Comparison of ENCODE assay signal across 18 cellular contexts in genomic region chr11:126433989-126434949, GRCh38.
DNase-seq lines count a peak whose midpoint lies in the region; ATAC-seq, FAIRE-seq and TF ChIP-seq lines count a peak whose summit lies in the region.
"Had no signal": no experiment of that assay in that cellular context is flagged by ENCODE, and none has a peak within 500 bp of the region (broad histone marks: within the 10 kb centered on the region; RNA-seq: fewer than 3 reads in every experiment).

No MANE protein-coding gene starts in this region.

- CTCF ChIA-PET in Panc1 (lab: Charles Lee) = interaction anchor here (0.6 kb wide), 1 partner anchor 10 kb away, joined by 3 read pairs; no protein-coding TSS in a partner anchor
- CTCF ChIA-PET in H1 (lab: Charles Lee; ENCODE audit: partially characterized antibody) = interaction anchor here (0.7 to 6.5 kb wide), 14 partner anchors 10 to 281 kb away, joined by 3 to 31 read pairs (median 4); no protein-coding TSS in a partner anchor

- H3K36me3 ChIP-seq in BLaER1 treated with 17β-estradiol and CSF1 and Interleukin-3, amounts not matched to agents 10 nM and 100 nM = no peaks in the 10 kb centered on the region
- H3K36me3 ChIP-seq in Panc1 (ENCODE audit: control insufficient read depth, insufficient read depth, low read length) (no peaks in the 10 kb centered on the region), H1 (ENCODE audit: control insufficient read depth in 2 of 4, insufficient read depth in 4 of 4, low read length in 3 of 4) (no peaks in the 10 kb centered on the region)
- H3K36me3 ChIP-seq: Peyer's patch had no signal

- TF ChIP-seq CTCF in Panc1 (IDR thresholded peaks at IDR 0.05) (no peak), H1 (IDR thresholded peaks at IDR 0.05; ENCODE audit: control extremely low read depth in 1 of 3, insufficient read depth in 1 of 3, low read depth in 1 of 3, low read length in 3 of 3) (no peak)

- DNase-seq in AG20443 (ENCODE audit: low spot score) (peak; percentile 46), Panc1 (ENCODE audit: low read depth, low spot score) (no peak), H1 (ENCODE audit: low read depth in 1 of 2, low spot score in 2 of 2) (no peak), medulla oblongata (ENCODE audit: extremely low spot score) (no peak), NAMALWA (ENCODE audit: low spot score) (no peak)
- DNase-seq: ACHN; Calu3; CD4-positive, alpha-beta memory T cell; DMS53; H9; NCI-H1092 treated with DMSO at 0.1 percent for 48 hours; NCI-H1694; NCI-H510A treated with DMSO at 0.1 percent for 48 hours; Peyer's patch; SHP77 had no signal

- H3K56ac ChIP-seq in H1 (replicated peaks; ENCODE audit: insufficient read length, low read depth, low read length) = no peak overlapping the region

- intact Hi-C loops in Panc1 (cut with micrococcal nuclease; ENCODE audit: unreplicated experiment) = no loop called here

- no peak overlapping the region for H2AFZ ChIP-seq in H1 (ENCODE audit: low read length)

- H3K23ac ChIP-seq in H1 (ENCODE audit: insufficient read length) = no peak overlapping the region

- peaks cover 11 to 99% (median 86%) of the 10 kb centered on the region in 10 experiments; a peak in 19 of 20 replicates for H3K4me1 ChIP-seq in BLaER1 treated with 17β-estradiol and CSF1 and Interleukin-3, amounts not matched to agents 10 nM and 100 nM
- H3K4me1 ChIP-seq in Panc1 (ENCODE audit: control insufficient read depth, insufficient read depth, low read length) (peaks cover 4% of the 10 kb centered on the region; the same call in 1 of the 2 replicates), H1 (replicated peaks in 1 of 4; ENCODE audit: control insufficient read depth in 3 of 4, insufficient read depth in 4 of 4, low read length in 3 of 4) (peaks cover 0 to 18% (median 6%) of the 10 kb centered on the region in 4 experiments; a peak in 5 of 7 replicates)
- H3K4me1 ChIP-seq: Peyer's patch had no signal

- peak overlapping the region; percentile 45; the same call in 1 of the 2 replicates for H4K8ac ChIP-seq in H1 (ENCODE audit: extremely low read depth, insufficient read depth, low read length)

- peak overlapping the region in 5 of 11 experiments; percentile 25 to 70 (median 51); a peak in 10 of 22 replicates for H3K9ac ChIP-seq in BLaER1 treated with 17β-estradiol and CSF1 and Interleukin-3, amounts not matched to agents 10 nM and 100 nM
- H3K9ac ChIP-seq in H1 (replicated peaks in 1 of 4; ENCODE audit: extremely low read depth in 1 of 4, low read depth in 3 of 4, low read length in 3 of 4) = no peak overlapping the region

- no peak overlapping the region for H4K91ac ChIP-seq in H1 (replicated peaks; ENCODE audit: insufficient read length, low read length)

- 0 out of 2 replicates have a peak, but pooled peaks cover 3% of the 10 kb centered on the region for H3K23me2 ChIP-seq in H1 (ENCODE audit: low read depth, low read length)

- H3K18ac ChIP-seq in H1 (ENCODE audit: extremely low read depth, low read length) = peak overlapping the region; percentile 4; the same call in 1 of the 2 replicates

- no peak for TF ChIP-seq POLR2A in H1 (IDR thresholded peaks at IDR 0.05; ENCODE audit: control extremely low read depth in 1 of 2, low read depth in 2 of 2, low read length in 2 of 2)

- H3K79me2 ChIP-seq in H1 (ENCODE audit: control insufficient read depth in 1 of 2, insufficient read depth in 2 of 2, low read length in 2 of 2) = no peaks in the 10 kb centered on the region; a peak in 1 of 4 replicates

- H3K4ac ChIP-seq in H1 (replicated peaks; ENCODE audit: insufficient read length, low read depth, low read length) = no peak overlapping the region

- no TSS peak for BruUV-seq in Panc1 (replicated peaks; lab: Mats Ljungman, UMichigan)

- no peak for FAIRE-seq in H1 (lab: Jason Lieb, UNC)

- no peak overlapping the region for H4K5ac ChIP-seq in H1 (ENCODE audit: insufficient read length, low read depth, low read length)

- peak overlapping the region; percentile 31 to 99 (median 85); a peak in 21 of 22 replicates for H3K4me2 ChIP-seq in BLaER1 treated with 17β-estradiol and CSF1 and Interleukin-3, amounts not matched to agents 10 nM and 100 nM
- 0 out of 4 replicates have a peak overlapping the region, but pooled peaks of 1 of the 2 experiments have one; percentile 14 for H3K4me2 ChIP-seq in H1 (ENCODE audit: insufficient read depth in 1 of 2, low read depth in 2 of 2, low read length in 2 of 2)

- 0 out of 2 replicates have a peak, but pooled peaks have one; percentile 24 for ATAC-seq in Panc1
- ATAC-seq in HG02678 (IDR thresholded peaks at IDR 0.05; ENCODE audit: unreplicated experiment) = no peak
- no peak for ATAC-seq in HG03571 (IDR thresholded peaks at IDR 0.05; ENCODE audit: unreplicated experiment)

- H3K79me1 ChIP-seq in H1 (ENCODE audit: low read depth, low read length) = peaks cover 2% of the 10 kb centered on the region; the same call in 1 of the 2 replicates

- TF ChIP-seq EP300 in H1 (IDR thresholded peaks at IDR 0.05; ENCODE audit: borderline replicate concordance in 1 of 2, low read depth in 2 of 2, low read length in 2 of 2) = no peak

- in situ Hi-C loops in Panc1 (cut with HindIII; ENCODE audit: low pct_unique_long_range_greater_than_20kb, low sequenced_read_pairs) = no loop called here

- POLR2A ChIA-PET in Panc1 (lab: Charles Lee) = no interaction called here
- POLR2A ChIA-PET in H1 (lab: Charles Lee; ENCODE audit: partially characterized antibody) = no interaction called here

- peak overlapping the region in 4 of 11 experiments; percentile 36 to 62 (median 54); a peak in 8 of 22 replicates for H3K27ac ChIP-seq in BLaER1 treated with 17β-estradiol and CSF1 and Interleukin-3, amounts not matched to agents 10 nM and 100 nM
- H3K27ac ChIP-seq in Panc1 (ENCODE audit: low read length) (no peak overlapping the region), H1 (ENCODE audit: low read depth, low read length) (no peak overlapping the region)
- H3K27ac ChIP-seq: Peyer's patch had no signal

- peak overlapping the region; percentile 60; the same call in 1 of the 2 replicates for H2BK5ac ChIP-seq in H1 (ENCODE audit: low read depth, low read length)

- no peaks in the 10 kb centered on the region for H3K27me3 ChIP-seq in BLaER1 treated with 17β-estradiol and CSF1 and Interleukin-3, amounts not matched to agents 10 nM and 100 nM
- H3K27me3 ChIP-seq in Panc1 (ENCODE audit: control insufficient read depth, insufficient read depth, low read length) (no peaks in the 10 kb centered on the region), H1 (replicated peaks in 1 of 4; ENCODE audit: control insufficient read depth in 3 of 4, extremely low read depth in 1 of 4, insufficient read depth in 3 of 4, low read length in 3 of 4) (no peaks in the 10 kb centered on the region)
- H3K27me3 ChIP-seq: Peyer's patch had no signal

- H2BK20ac ChIP-seq in H1 (ENCODE audit: low read length) = no peak overlapping the region; the same call in 1 of the 2 replicates

- H3K9me3 ChIP-seq in BLaER1 treated with 17β-estradiol and CSF1 and Interleukin-3, amounts not matched to agents 10 nM and 100 nM (replicated peaks in 1 of 11) = no peaks in the 10 kb centered on the region
- no peaks in the 10 kb centered on the region for H3K9me3 ChIP-seq in Panc1 (ENCODE audit: control insufficient read depth, insufficient read depth, low read depth, low read length)
- H3K9me3 ChIP-seq in H1 (ENCODE audit: insufficient read depth in 2 of 2, low read depth in 1 of 2, low read length in 1 of 2) = no peaks in the 10 kb centered on the region
- H3K9me3 ChIP-seq: Peyer's patch had no signal

- H4K20me1 ChIP-seq in BLaER1 treated with 17β-estradiol and CSF1 and Interleukin-3, amounts not matched to agents 10 nM and 100 nM = no peaks in the 10 kb centered on the region
- peaks cover 0 to 5% of the 10 kb centered on the region in 2 experiments for H4K20me1 ChIP-seq in H1 (replicated peaks in 1 of 2; ENCODE audit: control insufficient read depth in 1 of 2, insufficient read depth in 2 of 2, low read length in 2 of 2)

- no peak overlapping the region; the same call in 1 of the 2 replicates for H2AK5ac ChIP-seq in H1 (ENCODE audit: low read depth, low read length)

- H3K14ac ChIP-seq in H1 (ENCODE audit: insufficient read length) = no peak overlapping the region

- peak overlapping the region in 3 of 10 experiments; percentile 1 to 13 (median 4); a peak in 3 of 20 replicates for H3K4me3 ChIP-seq in BLaER1 treated with 17β-estradiol and CSF1 and Interleukin-3, amounts not matched to agents 10 nM and 100 nM
- H3K4me3 ChIP-seq in Panc1 (ENCODE audit: low read depth in 2 of 2, low read length in 2 of 2) (no peak overlapping the region), H1 (ENCODE audit: extremely low read depth in 1 of 4, insufficient read depth in 2 of 4, low read depth in 3 of 4, low read length in 4 of 4) (no peak overlapping the region)
- H3K4me3 ChIP-seq: Peyer's patch had no signal

- peak overlapping the region; percentile 88 for H2BK15ac ChIP-seq in H1 (ENCODE audit: low read length)

- WGBS in H1 (ENCODE audit: extremely low coverage in 1 of 2, insufficient coverage in 1 of 2, insufficient read length in 1 of 2, insufficient replicate concordance in 2 of 2, low coverage in 1 of 2, low lambda C conversion rate in 2 of 2, missing lambda C conversion rate in 1 of 2), 2 experiments = 94% methylated on average over 16 of the region's 16 CpGs; no CpG with 5 or more reads in 1 of the 2 experiments

- peak overlapping the region; percentile 90; the same call in 1 of the 2 replicates for H2BK12ac ChIP-seq in H1 (ENCODE audit: low read depth, low read length)

- TF ChIP-seq RAD21 in H1 (IDR thresholded peaks at IDR 0.05 in 1 of 2, conservative IDR thresholded peaks at IDR 0.05 in 1 of 2; ENCODE audit: low read depth in 2 of 2, low read length in 2 of 2) = no peak

- H2BK120ac ChIP-seq in H1 (replicated peaks; ENCODE audit: low read depth, low read length) = no peak overlapping the region

TF ChIP-seq in H1, 55 proteins besides CTCF, POLR2A, EP300 and RAD21 (continues in another document):
- TF ChIP-seq SRF (IDR thresholded peaks at IDR 0.05; ENCODE audit: low read depth, low read length) = no peak
- TF ChIP-seq EGR1 (IDR thresholded peaks at IDR 0.05; ENCODE audit: borderline replicate concordance, low read depth, low read length) = no peak
- TF ChIP-seq, protein P1, sequence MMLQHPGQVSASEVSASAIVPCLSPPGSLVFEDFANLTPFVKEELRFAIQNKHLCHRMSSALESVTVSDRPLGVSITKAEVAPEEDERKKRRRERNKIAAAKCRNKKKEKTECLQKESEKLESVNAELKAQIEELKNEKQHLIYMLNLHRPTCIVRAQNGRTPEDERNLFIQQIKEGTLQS (IDR thresholded peaks at IDR 0.05; ENCODE audit: insufficient read depth, low read depth, low read length) = no peak
- no peak for TF ChIP-seq SP1 (IDR thresholded peaks at IDR 0.05; ENCODE audit: low read depth, low read length)
- TF ChIP-seq NANOG (IDR thresholded peaks at IDR 0.05; ENCODE audit: insufficient read depth, low read depth, low read length, poor library complexity, severe bottlenecking) = no peak
- no peak for TF ChIP-seq SP4 (IDR thresholded peaks at IDR 0.05; ENCODE audit: low read length)
- TF ChIP-seq CHD1 (IDR thresholded peaks at IDR 0.05; ENCODE audit: low read depth, low read length) = no peak
- TF ChIP-seq FOSL1 (IDR thresholded peaks at IDR 0.05; ENCODE audit: insufficient read depth, low read depth, low read length) = no peak
- no peak for TF ChIP-seq TCF12 (IDR thresholded peaks at IDR 0.05; ENCODE audit: low read depth, low read length)
- no peak for TF ChIP-seq POU5F1 (IDR thresholded peaks at IDR 0.05; ENCODE audit: low read depth, low read length)
